In genomic region chr3:132655471-132655870, GRCh38 we compare ENCODE assay signal across 16 cellular contexts. TPM values are rescaled to one million over a fixed set of nuclear protein-coding genes. Genes with fewer than 3 reads are reported as not detected.
DNase-seq lines count a peak whose midpoint lies in the region; ATAC-seq, FAIRE-seq and TF ChIP-seq lines count a peak whose summit lies in the region.
"Had no signal": no experiment of that assay in that cellular context is flagged by ENCODE, and none has a peak within 500 bp of the region (broad histone marks: within the 10 kb centered on the region; RNA-seq: fewer than 3 reads in every experiment).

No MANE protein-coding gene starts in this region.

- POLR2A ChIA-PET in HepG2 (lab: Yijun Ruan, JAX), result no interaction called here

- no TSS peak for BruUV-seq in HepG2 (replicated peaks; lab: Mats Ljungman, UMichigan)

- H3K36me3 ChIP-seq in liver (ENCODE audit: control insufficient read depth in 4 of 4, insufficient read depth in 3 of 4, low read depth in 1 of 4, low read length in 3 of 4) (peaks cover 0 to 5% (median 0%) of the 10 kb centered on the region in 4 donors), HepG2 (replicated peaks in 1 of 2; ENCODE audit: control insufficient read depth in 1 of 2, insufficient read depth in 2 of 2, low read length in 2 of 2) (no peaks in the 10 kb centered on the region; a peak in 1 of 5 replicates), spleen (no peaks in the 10 kb centered on the region)
- H3K36me3 ChIP-seq: BLaER1 treated with 17β-estradiol and CSF1 and Interleukin-3, amounts not matched to agents 10 nM and 100 nM had no signal

- no peak for TF ChIP-seq RAD21 in liver (IDR thresholded peaks at IDR 0.05)
- TF ChIP-seq RAD21 in HepG2 (CRISPR knock-in tag; IDR thresholded peaks at IDR 0.05), result no peak

- H3K27me3 ChIP-seq in liver (ENCODE audit: control insufficient read depth in 4 of 4, insufficient read depth in 4 of 4, low read length in 3 of 4) (no peaks in the 10 kb centered on the region), HepG2 (ENCODE audit: control insufficient read depth in 1 of 2, insufficient read depth in 2 of 2, low read length in 2 of 2) (no peaks in the 10 kb centered on the region), spleen (replicated peaks in 1 of 7) (no peaks in the 10 kb centered on the region)
- H3K27me3 ChIP-seq: BLaER1 treated with 17β-estradiol and CSF1 and Interleukin-3, amounts not matched to agents 10 nM and 100 nM had no signal

- no peak for TF ChIP-seq POLR2A in HepG2 (IDR thresholded peaks at IDR 0.05; ENCODE audit: insufficient read depth in 1 of 2, low read depth in 2 of 2, low read length in 2 of 2)
- no peak for TF ChIP-seq POLR2A in spleen (IDR thresholded peaks at IDR 0.05)

- no peak overlapping the region for H3K4me2 ChIP-seq in HepG2 (ENCODE audit: low read depth, low read length)

- TF ChIP-seq CTCF in liver (IDR thresholded peaks at IDR 0.05; ENCODE audit: low read depth, low read length, missing input control) (no peak), HepG2 (CRISPR knock-in tag; IDR thresholded peaks at IDR 0.05) (no peak), endothelial cell (IDR thresholded peaks at IDR 0.05; ENCODE audit: unreplicated experiment) (no peak), spleen (IDR thresholded peaks at IDR 0.05 in 8 of 11, conservative IDR thresholded peaks at IDR 0.05 in 3 of 11) (no peak)

- no peak overlapping the region for H2AFZ ChIP-seq in HepG2 (ENCODE audit: low read length)

- no peak for FAIRE-seq in HepG2 (lab: Jason Lieb, UNC)
- FAIRE-seq: H1, HTR-8/SVneo had no signal

- intact Hi-C loops in HepG2 (cut with micrococcal nuclease; ENCODE audit: unreplicated experiment), result no loop called here
- intact Hi-C loops in spleen (cut with DNase I; ENCODE audit: low total_unique reads), result no loop called here

- WGBS in liver, result 86% methylated on average over 2 of the region's 2 CpGs
- 93% methylated on average over 2 of the region's 2 CpGs for WGBS in HepG2 (ENCODE audit: low lambda C conversion rate)
- 67 to 87% (median 69%) methylated on average over 2 of the region's 2 CpGs for WGBS in spleen, 5 donors

- in situ Hi-C loops in HepG2 (cut with HindIII; ENCODE audit: extremely low pct_ligation_motif_present, low pct_unique_long_range_greater_than_20kb), result no loop called here

- peaks cover 27% of the 10 kb centered on the region for H3K4me1 Mint-ChIP-seq in endothelial cell (ENCODE audit: unreplicated experiment)

- peak overlapping the region; percentile 21 for H3K4me3 Mint-ChIP-seq in endothelial cell (ENCODE audit: unreplicated experiment)
- H3K4me3 Mint-ChIP-seq: B cell; CD8-positive, alpha-beta T cell; H9 had no signal

- no peaks in the 10 kb centered on the region for H3K36me3 Mint-ChIP-seq in endothelial cell (ENCODE audit: low read depth, unreplicated experiment)

- H3K27ac ChIP-seq in liver (ENCODE audit: low read depth in 1 of 2, low read length in 2 of 2), result no peak overlapping the region
- no peak overlapping the region for H3K27ac ChIP-seq in HepG2 (ENCODE audit: extremely low read length, insufficient read depth, low read length)
- peak overlapping the region in 4 of 8 donors; percentile 2 to 45 (median 17) for H3K27ac ChIP-seq in spleen
- H3K27ac ChIP-seq: BLaER1 treated with 17β-estradiol and CSF1 and Interleukin-3, amounts not matched to agents 10 nM and 100 nM had no signal

- peak overlapping the region; percentile 84 for H3K27ac Mint-ChIP-seq in endothelial cell (ENCODE audit: unreplicated experiment)
- H3K27ac Mint-ChIP-seq: B cell; CD8-positive, alpha-beta T cell; H9 had no signal

- no peak for ATAC-seq in HepG2
- ATAC-seq: CD8-positive, alpha-beta T cell had no signal

- H4K20me1 ChIP-seq in HepG2 (ENCODE audit: insufficient read depth, low read length), result no peaks in the 10 kb centered on the region

- peaks cover 8% of the 10 kb centered on the region for H3K79me2 ChIP-seq in HepG2 (ENCODE audit: insufficient read depth, low read length)

- H3K9ac ChIP-seq in liver (ENCODE audit: low read depth in 1 of 2, low read length in 2 of 2) (no peak overlapping the region), HepG2 (ENCODE audit: insufficient read depth, low read depth, low read length) (no peak overlapping the region)
- H3K9ac ChIP-seq: BLaER1 treated with 17β-estradiol and CSF1 and Interleukin-3, amounts not matched to agents 10 nM and 100 nM had no signal

- no peaks in the 10 kb centered on the region for H3K27me3 Mint-ChIP-seq in endothelial cell (ENCODE audit: unreplicated experiment)
- H3K27me3 Mint-ChIP-seq: B cell had no signal

- CTCF ChIA-PET in HepG2 (lab: Yijun Ruan, JAX; ENCODE audit: low intra/inter-chr PET ratio, low total read pairs), result no interaction called here

- H3K9me3 ChIP-seq in liver (ENCODE audit: control insufficient read depth in 4 of 4, low read length in 3 of 4) (no peaks in the 10 kb centered on the region), HepG2 (ENCODE audit: low read length) (no peaks in the 10 kb centered on the region), spleen (no peaks in the 10 kb centered on the region)
- H3K9me3 ChIP-seq: BLaER1 treated with 17β-estradiol and CSF1 and Interleukin-3, amounts not matched to agents 10 nM and 100 nM had no signal

- DNase-seq in HepG2 (ENCODE audit: low spot score), result no peak
- DNase-seq in endothelial cell (ENCODE audit: low spot score), result no peak
- peak; percentile 11 to 25 for DNase-seq in lung microvascular endothelial cell (ENCODE audit: low read depth in 2 of 2)
- no peak for DNase-seq in spleen
- DNase-seq in NCI-H1694 (lab: John Stamatoyannopoulos, UW), result no peak
- DNase-seq: Calu3; CD8-positive, alpha-beta T cell; DMS79 treated with DMSO at 0.1 percent for 48 hours; GF-D8; H9 had no signal

- H3K9me3 Mint-ChIP-seq in endothelial cell (ENCODE audit: unreplicated experiment), result no peaks in the 10 kb centered on the region
- H3K9me3 Mint-ChIP-seq: CD8-positive, alpha-beta T cell; H9 had no signal

- H3K4me3 ChIP-seq in liver (ENCODE audit: low read depth in 1 of 3, low read length in 3 of 3), result no peak overlapping the region
- no peak overlapping the region for H3K4me3 ChIP-seq in HepG2 (replicated peaks in 1 of 3; ENCODE audit: insufficient read depth in 1 of 3, low read depth in 2 of 3, low read length in 3 of 3)
- H3K4me3 ChIP-seq in spleen, result no peak overlapping the region
- H3K4me3 ChIP-seq: BLaER1 treated with 17β-estradiol and CSF1 and Interleukin-3, amounts not matched to agents 10 nM and 100 nM had no signal

- H3K4me1 ChIP-seq in liver (ENCODE audit: control insufficient read depth in 4 of 4, insufficient read depth in 4 of 4, low read length in 3 of 4), result peaks cover 1 to 61% (median 23%) of the 10 kb centered on the region in 4 donors
- peaks cover 24% of the 10 kb centered on the region for H3K4me1 ChIP-seq in HepG2 (ENCODE audit: insufficient read depth, low read length)
- peaks cover 9 to 59% (median 32%) of the 10 kb centered on the region in 6 donors for H3K4me1 ChIP-seq in spleen

- TF ChIP-seq EP300 in HepG2 (IDR thresholded peaks at IDR 0.05; ENCODE audit: low read depth in 2 of 2, low read length in 2 of 2) (no peak), HepG2 (CRISPR knock-in tag; IDR thresholded peaks at IDR 0.05; ENCODE audit: borderline replicate concordance) (no peak)

RNA-seq across cellular contexts. Expression of gene ACAD11, which starts 4.1 kb away (rescaled TPM):
- total RNA-seq in liver, result 100 to 1,000 TPM in 1 of 2 donors, 10 to 100 TPM in 1; 57.1 to 357 TPM
- 10 to 100 TPM; 52.2 to 74.1 TPM for polyA plus RNA-seq in liver
- total RNA-seq in HepG2 (2016; rRNA removed; fragmentation: Illumina TruSeq; extraction: Trizol), result 30.0 and 30.6 TPM in 2 replicates
- 2.7 and 8.9 TPM in 2 replicates for total RNA-seq in HepG2 (2016; cell fraction: cytosol; rRNA removed; fragmentation: Illumina TruSeq; extraction: Trizol; ENCODE audit: low read depth)
- 27.3 and 30.2 TPM in 2 replicates for total RNA-seq in HepG2 (2016; cell fraction: insoluble cytoplasmic fraction; rRNA removed; fragmentation: Illumina TruSeq; extraction: Trizol)
- total RNA-seq in HepG2 (2016; cell fraction: membrane; rRNA removed; fragmentation: Illumina TruSeq; extraction: Trizol), result 3.5 and 4.1 TPM in 2 replicates
- total RNA-seq in HepG2 (2016; cell fraction: nucleus; rRNA removed; fragmentation: Illumina TruSeq; extraction: Trizol), result 46.2 and 55.3 TPM in 2 replicates
- 52.7 and 56.9 TPM in 2 replicates for polyA plus RNA-seq in HepG2 (2011; rRNA removed)
- polyA plus RNA-seq in HepG2 (2011; cell fraction: cytosol; rRNA removed), result 7.3 and 7.6 TPM in 2 replicates
- 160 and 162 TPM in 2 replicates for polyA plus RNA-seq in HepG2 (2011; cell fraction: nucleus; rRNA removed)
- polyA plus RNA-seq in HepG2 (2012), result 22.4 and 40.7 TPM in 2 replicates
- 0.53 and 0.63 TPM in 2 replicates for polyA plus RNA-seq in HepG2 (2016; cell fraction: cytosol; fragmentation: Illumina TruSeq; extraction: Trizol; ENCODE audit: low read depth)
- 15.3 and 17.0 TPM in 2 replicates for polyA plus RNA-seq in HepG2 (2016; cell fraction: insoluble cytoplasmic fraction; fragmentation: Illumina TruSeq; extraction: Trizol; ENCODE audit: low read depth)
- 1.6 and 1.9 TPM in 2 replicates for polyA plus RNA-seq in HepG2 (2016; cell fraction: membrane; fragmentation: Illumina TruSeq; extraction: Trizol; ENCODE audit: low read depth)
- polyA plus RNA-seq in HepG2 (2016; cell fraction: nucleus; fragmentation: Illumina TruSeq; extraction: Trizol; ENCODE audit: insufficient read depth, low read depth), result 99.4 TPM in 2 replicates
- polyA minus RNA-seq in HepG2 (2011; rRNA and poly(A)+ RNA removed; ENCODE audit: low replicate concordance), result 9.9 and 28.6 TPM in 2 replicates
- 6.8 and 9.4 TPM in 2 replicates for polyA minus RNA-seq in HepG2 (2011; cell fraction: cytosol; rRNA and poly(A)+ RNA removed)
- polyA minus RNA-seq in HepG2 (2011; cell fraction: nucleus; rRNA and poly(A)+ RNA removed), result 122 and 126 TPM in 2 replicates
- total RNA-seq in endothelial cell (ENCODE audit: unreplicated experiment), result 20.0 TPM
- 10.3 and 13.9 TPM in 2 replicates for total RNA-seq in lung microvascular endothelial cell
- 10 to 100 TPM; 21.0 to 40.0 (median 25.6) TPM for total RNA-seq in spleen
- 10 to 100 TPM in 2 of 3 donors, 1 to 10 TPM in 1; 6.8 to 17.9 (median 13.0) TPM for polyA plus RNA-seq in spleen

RNA-seq across cellular contexts. Expression of gene UBA5, which starts 4.7 kb away (rescaled TPM):
- total RNA-seq in liver, result 10 to 100 TPM; 38.9 to 51.9 TPM
- polyA plus RNA-seq in liver, result 10 to 100 TPM; 15.3 to 33.0 TPM
- 46.8 and 52.2 TPM in 2 replicates for total RNA-seq in HepG2 (2016; rRNA removed; fragmentation: Illumina TruSeq; extraction: Trizol)
- total RNA-seq in HepG2 (2016; cell fraction: cytosol; rRNA removed; fragmentation: Illumina TruSeq; extraction: Trizol; ENCODE audit: low read depth), result 3.6 and 4.1 TPM in 2 replicates
- total RNA-seq in HepG2 (2016; cell fraction: insoluble cytoplasmic fraction; rRNA removed; fragmentation: Illumina TruSeq; extraction: Trizol), result 49.8 and 51.5 TPM in 2 replicates
- 13.8 and 14.4 TPM in 2 replicates for total RNA-seq in HepG2 (2016; cell fraction: membrane; rRNA removed; fragmentation: Illumina TruSeq; extraction: Trizol)
- 62.0 and 62.2 TPM in 2 replicates for total RNA-seq in HepG2 (2016; cell fraction: nucleus; rRNA removed; fragmentation: Illumina TruSeq; extraction: Trizol)
- polyA plus RNA-seq in HepG2 (2011; rRNA removed), result 21.3 and 30.2 TPM in 2 replicates
- 11.3 and 16.2 TPM in 2 replicates for polyA plus RNA-seq in HepG2 (2011; cell fraction: cytosol; rRNA removed)
- 42.3 and 49.7 TPM in 2 replicates for polyA plus RNA-seq in HepG2 (2011; cell fraction: nucleus; rRNA removed)
- 17.7 and 33.8 TPM in 2 replicates for polyA plus RNA-seq in HepG2 (2012)
- polyA plus RNA-seq in HepG2 (2016; cell fraction: cytosol; fragmentation: Illumina TruSeq; extraction: Trizol; ENCODE audit: low read depth), result 3.6 and 3.7 TPM in 2 replicates
- polyA plus RNA-seq in HepG2 (2016; cell fraction: insoluble cytoplasmic fraction; fragmentation: Illumina TruSeq; extraction: Trizol; ENCODE audit: low read depth), result 63.2 and 68.1 TPM in 2 replicates
- polyA plus RNA-seq in HepG2 (2016; cell fraction: membrane; fragmentation: Illumina TruSeq; extraction: Trizol; ENCODE audit: low read depth), result 7.8 and 8.1 TPM in 2 replicates
- polyA plus RNA-seq in HepG2 (2016; cell fraction: nucleus; fragmentation: Illumina TruSeq; extraction: Trizol; ENCODE audit: insufficient read depth, low read depth), result 81.5 and 95.4 TPM in 2 replicates
- polyA minus RNA-seq in HepG2 (2011; rRNA and poly(A)+ RNA removed; ENCODE audit: low replicate concordance), result 15.0 and 16.8 TPM in 2 replicates
- polyA minus RNA-seq in HepG2 (2011; cell fraction: cytosol; rRNA and poly(A)+ RNA removed), result 20.6 and 22.0 TPM in 2 replicates
- 88.2 and 89.1 TPM in 2 replicates for polyA minus RNA-seq in HepG2 (2011; cell fraction: nucleus; rRNA and poly(A)+ RNA removed)
- 53.5 TPM for total RNA-seq in endothelial cell (ENCODE audit: unreplicated experiment)
- total RNA-seq in lung microvascular endothelial cell, result 19.4 TPM in 2 replicates
- 10 to 100 TPM; 37.3 to 71.5 (median 52.8) TPM for total RNA-seq in spleen
- polyA plus RNA-seq in spleen, result 10 to 100 TPM; 19.2 to 33.3 (median 30.8) TPM

RNA-seq across cellular contexts. Expression of gene ACKR4, which starts 58.4 kb away (rescaled TPM):
- under 1 TPM; 0.25 to 0.37 TPM for total RNA-seq in liver
- under 1 TPM; 0.21 to 0.71 TPM for polyA plus RNA-seq in liver
- not detected in 2 replicates for total RNA-seq in HepG2 (2016; rRNA removed; fragmentation: Illumina TruSeq; extraction: Trizol)
- total RNA-seq in HepG2 (2016; cell fraction: cytosol; rRNA removed; fragmentation: Illumina TruSeq; extraction: Trizol; ENCODE audit: low read depth), result not detected in 2 replicates
- not detected in 2 replicates for total RNA-seq in HepG2 (2016; cell fraction: insoluble cytoplasmic fraction; rRNA removed; fragmentation: Illumina TruSeq; extraction: Trizol)
- total RNA-seq in HepG2 (2016; cell fraction: membrane; rRNA removed; fragmentation: Illumina TruSeq; extraction: Trizol), result not detected in 2 replicates
- not detected in 2 replicates for total RNA-seq in HepG2 (2016; cell fraction: nucleus; rRNA removed; fragmentation: Illumina TruSeq; extraction: Trizol)
- polyA plus RNA-seq in HepG2 (2011; rRNA removed), result 0.07 and 0.16 TPM in 2 replicates
- not detected in 2 replicates for polyA plus RNA-seq in HepG2 (2011; cell fraction: cytosol; rRNA removed)
- polyA plus RNA-seq in HepG2 (2011; cell fraction: nucleus; rRNA removed), result 0.07 and 0.10 TPM in 2 replicates
- 0.13 and 0.19 TPM in 2 replicates for polyA plus RNA-seq in HepG2 (2012)
- not detected in 2 replicates for polyA plus RNA-seq in HepG2 (2016; cell fraction: cytosol; fragmentation: Illumina TruSeq; extraction: Trizol; ENCODE audit: low read depth)
- not detected in 2 replicates for polyA plus RNA-seq in HepG2 (2016; cell fraction: insoluble cytoplasmic fraction; fragmentation: Illumina TruSeq; extraction: Trizol; ENCODE audit: low read depth)
- not detected in 2 replicates for polyA plus RNA-seq in HepG2 (2016; cell fraction: membrane; fragmentation: Illumina TruSeq; extraction: Trizol; ENCODE audit: low read depth)
- 0.25 and 0.32 TPM in 2 replicates for polyA plus RNA-seq in HepG2 (2016; cell fraction: nucleus; fragmentation: Illumina TruSeq; extraction: Trizol; ENCODE audit: insufficient read depth, low read depth)
- polyA minus RNA-seq in HepG2 (2011; rRNA and poly(A)+ RNA removed; ENCODE audit: low replicate concordance), result not detected in 2 replicates
- polyA minus RNA-seq in HepG2 (2011; cell fraction: cytosol; rRNA and poly(A)+ RNA removed), result not detected in 2 replicates
- polyA minus RNA-seq in HepG2 (2011; cell fraction: nucleus; rRNA and poly(A)+ RNA removed), result 0.26 TPM in 1 of 2 replicates, not detected in the other
- total RNA-seq in endothelial cell (ENCODE audit: unreplicated experiment), result not detected
- 0.20 and 1.3 TPM in 2 replicates for total RNA-seq in lung microvascular endothelial cell
- 1 to 10 TPM; 1.1 to 2.6 (median 1.3) TPM for total RNA-seq in spleen
- polyA plus RNA-seq in spleen, result 1 to 10 TPM in 2 of 3 donors, under 1 TPM in 1; 0.50 to 1.2 (median 1.0) TPM
- total RNA-seq: A172, H1, H9 had no signal
- polyA plus RNA-seq: H1 had no signal

Comparison
In these comparisons a context has a peak if more than half of its experiments do, and no peak if none do; other contexts are left out.
1. DNase-seq: peak in lung microvascular endothelial cell (2 of 2); none in HepG2 (single experiment), endothelial cell (single experiment), spleen (single experiment) and NCI-H1694 (single experiment).